13 cellular contexts compared by ENCODE assay signal in the genomic region with DNA sequence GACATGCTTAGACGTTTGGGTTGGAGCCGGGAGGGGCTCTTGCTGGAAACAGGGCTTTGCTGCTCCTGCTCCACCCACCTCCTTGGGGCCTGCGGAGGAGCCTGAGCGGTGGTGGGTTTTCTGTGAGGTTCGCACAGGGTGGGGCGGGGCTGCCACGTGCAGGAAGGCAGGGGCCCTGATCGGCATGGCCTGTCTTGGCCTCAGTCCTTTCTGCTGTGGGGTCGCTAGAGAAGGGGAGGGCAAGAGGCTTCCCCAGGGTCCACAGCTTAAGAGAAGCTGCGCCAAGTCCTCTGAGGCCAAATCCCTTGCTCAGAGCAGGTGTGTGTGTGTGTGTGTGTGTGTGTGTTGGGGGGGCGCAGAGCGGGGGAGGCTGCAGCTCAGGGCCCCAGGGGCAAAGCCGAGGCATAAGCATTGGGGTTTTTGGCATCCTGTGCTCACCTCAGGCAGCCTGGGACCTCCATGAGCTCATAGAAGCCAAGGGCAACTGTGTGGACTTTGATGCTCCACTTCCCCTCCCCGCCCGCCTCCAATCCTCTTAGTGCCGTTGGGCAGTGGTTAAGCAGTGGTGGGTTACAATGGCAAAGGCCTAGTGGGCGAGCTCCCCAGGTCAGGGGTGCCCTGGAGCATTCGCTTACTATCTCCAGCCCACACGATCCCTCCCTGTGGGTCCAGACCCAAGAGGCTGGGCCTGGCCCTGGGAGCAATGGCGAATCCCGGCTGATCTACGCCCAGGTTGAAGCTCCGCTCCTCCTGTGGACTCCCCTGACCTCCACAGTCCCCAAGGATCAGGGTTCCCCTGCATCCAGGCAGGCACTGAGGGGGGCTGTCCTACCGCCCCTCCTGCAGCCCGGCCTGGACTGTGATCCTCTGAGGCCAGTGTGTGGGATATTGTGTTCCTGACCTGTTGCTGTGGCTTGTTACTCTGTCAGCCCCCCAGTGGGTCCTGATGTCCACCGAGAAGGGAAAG. TPM values are rescaled to one million over a fixed set of nuclear protein-coding genes. Genes with fewer than 3 reads are reported as not detected.
DNase-seq lines count a peak whose midpoint lies in the region; ATAC-seq, FAIRE-seq and TF ChIP-seq lines count a peak whose summit lies in the region.
"Had no signal": no experiment of that assay in that cellular context is flagged by ENCODE, and none has a peak within 500 bp of the region (broad histone marks: within the 10 kb centered on the region; RNA-seq: fewer than 3 reads in every experiment).

No MANE protein-coding gene starts in this region.

- H3K27me3 Mint-ChIP-seq in activated CD4-positive, alpha-beta T cell treated with anti-CD3 and anti-CD28 coated beads for 36 hours, result no peaks in the 10 kb centered on the region

- H3K27ac Mint-ChIP-seq in activated CD4-positive, alpha-beta T cell treated with anti-CD3 and anti-CD28 coated beads for 36 hours, result peak overlapping the region; percentile 76
- H3K27ac Mint-ChIP-seq in stimulated activated effector memory CD8-positive, alpha-beta T cell treated with anti-CD3 and anti-CD28 coated beads, Interleukin-12 subunit alpha, Interleukin-12 subunit beta, amount 100 ng/mL, for 72 hours, result peak overlapping the region; percentile 98

- H3K36me3 ChIP-seq in right atrium auricular region (no peaks in the 10 kb centered on the region), pancreas (no peaks in the 10 kb centered on the region)
- H3K36me3 ChIP-seq: ascending aorta, left lung had no signal

- peaks cover 0 to 56% of the 10 kb centered on the region in 2 donors for H3K4me1 ChIP-seq in right atrium auricular region
- peaks cover 0 to 18% (median 0%) of the 10 kb centered on the region in 3 donors for H3K4me1 ChIP-seq in pancreas

- no peak overlapping the region for H3K4me3 Mint-ChIP-seq in activated CD4-positive, alpha-beta T cell treated with anti-CD3 and anti-CD28 coated beads for 36 hours
- peak overlapping the region; percentile 92 for H3K4me3 Mint-ChIP-seq in stimulated activated effector memory CD8-positive, alpha-beta T cell treated with anti-CD3 and anti-CD28 coated beads, Interleukin-12 subunit alpha, Interleukin-12 subunit beta, amount 100 ng/mL, for 72 hours

- CTCF ChIA-PET in activated CD4-positive, alpha-beta T cell treated with anti-CD3 and anti-CD28 coated beads for 36 hours (lab: Charles Lee), result interaction anchor here (0.6 to 2.3 kb wide), 5 partner anchors 10 to 487 kb away, joined by 3 to 6 read pairs (median 4); no protein-coding TSS in a partner anchor

- H3K4me3 ChIP-seq in right atrium auricular region, result no peak overlapping the region
- H3K4me3 ChIP-seq in pancreas, result no peak overlapping the region
- H3K4me3 ChIP-seq: ascending aorta, left lung had no signal

- H3K9me3 Mint-ChIP-seq in activated CD4-positive, alpha-beta T cell treated with anti-CD3 and anti-CD28 coated beads for 36 hours (ENCODE audit: low read depth), result no peaks in the 10 kb centered on the region
- no peaks in the 10 kb centered on the region for H3K9me3 Mint-ChIP-seq in stimulated activated effector memory CD8-positive, alpha-beta T cell treated with anti-CD3 and anti-CD28 coated beads, Interleukin-12 subunit alpha, Interleukin-12 subunit beta, amount 100 ng/mL, for 72 hours

- WGBS in pancreas, 2 donors, result 76% methylated on average over 26 of the region's 26 CpGs

- POLR2A ChIA-PET in activated CD4-positive, alpha-beta T cell treated with anti-CD3 and anti-CD28 coated beads for 36 hours (lab: Charles Lee), result no interaction called here

- H3K9me3 ChIP-seq in right atrium auricular region, result no peaks in the 10 kb centered on the region
- H3K9me3 ChIP-seq in pancreas, result no peaks in the 10 kb centered on the region
- H3K9me3 ChIP-seq: ascending aorta, left lung had no signal

- TF ChIP-seq CTCF in right atrium auricular region (IDR thresholded peaks at IDR 0.05) (no peak), pancreas (IDR thresholded peaks at IDR 0.05) (no peak)

- H3K4me1 Mint-ChIP-seq in activated CD4-positive, alpha-beta T cell treated with anti-CD3 and anti-CD28 coated beads for 36 hours, result peaks cover 62% of the 10 kb centered on the region
- H3K4me1 Mint-ChIP-seq in stimulated activated effector memory CD8-positive, alpha-beta T cell treated with anti-CD3 and anti-CD28 coated beads, Interleukin-12 subunit alpha, Interleukin-12 subunit beta, amount 100 ng/mL, for 72 hours, result peaks cover 64% of the 10 kb centered on the region

- FAIRE-seq in pancreas (lab: Jason Lieb, UNC), result no peak
- FAIRE-seq: A204.1 had no signal

- no peaks in the 10 kb centered on the region for H3K27me3 ChIP-seq in right atrium auricular region
- H3K27me3 ChIP-seq in pancreas, result no peaks in the 10 kb centered on the region
- H3K27me3 ChIP-seq: ascending aorta had no signal

- H3K36me3 Mint-ChIP-seq in activated CD4-positive, alpha-beta T cell treated with anti-CD3 and anti-CD28 coated beads for 36 hours (ENCODE audit: low read depth), result no peaks in the 10 kb centered on the region
- peaks cover 16% of the 10 kb centered on the region for H3K36me3 Mint-ChIP-seq in stimulated activated effector memory CD8-positive, alpha-beta T cell treated with anti-CD3 and anti-CD28 coated beads, Interleukin-12 subunit alpha, Interleukin-12 subunit beta, amount 100 ng/mL, for 72 hours

- no peak for DNase-seq in activated CD4-positive, alpha-beta T cell treated with anti-CD3 and anti-CD28 coated beads for 36 hours
- DNase-seq in activated CD4-positive, alpha-beta T cell treated with anti-CD3 and anti-CD28 coated beads for 48 hours, result no peak
- DNase-seq in activated CD8-positive, alpha-beta memory T cell treated with anti-CD3 and anti-CD28 coated beads, Interleukin-2, amount 50 U/mL, for 48 hours, result peak; percentile 62
- no peak for DNase-seq in right atrium auricular region (ENCODE audit: low spot score)
- peak in 1 of 2 donors; percentile 71 for DNase-seq in stimulated activated effector memory CD8-positive, alpha-beta T cell treated with anti-CD3 and anti-CD28 coated beads, Interleukin-12 subunit alpha, Interleukin-12 subunit beta, amount 100 ng/mL, for 72 hours (ENCODE audit: low spot score in 2 of 2)
- DNase-seq in pancreas, result no peak
- DNase-seq: KBM-7 had no signal

- H3K27ac ChIP-seq in right atrium auricular region, result peak overlapping the region; percentile 90 to 94
- no peak overlapping the region for H3K27ac ChIP-seq in pancreas
- H3K27ac ChIP-seq: ascending aorta had no signal

- intact Hi-C loops in activated CD4-positive, alpha-beta T cell treated with anti-CD3 and anti-CD28 coated beads for 36 hours (cut with DNase I, micrococcal nuclease), result loop anchor here (5.0 kb wide), 6 partner anchors 53 to 443 kb away; partner anchors contain the start of genes CLIP4 (in 1 of the 2), PPP1CB (in 1 of the 2) and WDR43 (in 1 of the 2)
- intact Hi-C loops in pancreas (cut with DNase I), result no loop called here

- ATAC-seq in activated CD4-positive, alpha-beta T cell treated with anti-CD3 and anti-CD28 coated beads for 36 hours, result no peak
- peak; percentile 6 for ATAC-seq in stimulated activated effector memory CD8-positive, alpha-beta T cell treated with anti-CD3 and anti-CD28 coated beads, Interleukin-12 subunit alpha, Interleukin-12 subunit beta, amount 100 ng/mL, for 72 hours
- no peak for ATAC-seq in HG02852 (IDR thresholded peaks at IDR 0.05; ENCODE audit: unreplicated experiment)
- no peak for ATAC-seq in pancreas
- ATAC-seq in HG03039 (IDR thresholded peaks at IDR 0.05; ENCODE audit: unreplicated experiment), result no peak

RNA-seq across cellular contexts. Expression of gene TOGARAM2, which starts 28.9 kb away (rescaled TPM):
- total RNA-seq in activated CD4-positive, alpha-beta T cell treated with anti-CD3 and anti-CD28 coated beads for 36 hours, result 1 to 10 TPM; 2.7 to 3.3 TPM
- 1 to 10 TPM; 2.0 to 6.6 TPM for total RNA-seq in right atrium auricular region
- total RNA-seq in pancreas, result under 1 TPM; 0.03 to 0.94 (median 0.55) TPM
- polyA plus RNA-seq in pancreas, result 1 to 10 TPM; 3.8 to 9.1 TPM
- total RNA-seq: ascending aorta, glomerular endothelial cell had no signal

Comparison
In these comparisons a context has a peak if more than half of its experiments do, and no peak if none do; other contexts are left out.
1. H3K27ac ChIP-seq: peak in right atrium auricular region (2 of 2); none in pancreas (0 of 4).
2. intact Hi-C loops: an anchor here in activated CD4-positive, alpha-beta T cell treated with anti-CD3 and anti-CD28 coated beads for 36 hours (5.0 kb wide); none called in pancreas.